1 cellular context compared by ENCODE assay signal in genomic region chr11:18594088-18594487, GRCh38. TPM values are rescaled to one million over a fixed set of nuclear protein-coding genes. Genes with fewer than 3 reads are reported as not detected.
"Had no signal": no experiment of that assay in that cellular context is flagged by ENCODE, and none has a peak within 500 bp of the region (broad histone marks: within the 10 kb centered on the region; RNA-seq: fewer than 3 reads in every experiment).

No MANE protein-coding gene starts in this region.

RNA-seq across cellular contexts. Expression of gene MISFA, which starts 5.5 kb away (rescaled TPM):
- total RNA-seq: glomerular endothelial cell had no signal
